Comparison of ENCODE assay signal across 1 cellular context in the genomic region with DNA sequence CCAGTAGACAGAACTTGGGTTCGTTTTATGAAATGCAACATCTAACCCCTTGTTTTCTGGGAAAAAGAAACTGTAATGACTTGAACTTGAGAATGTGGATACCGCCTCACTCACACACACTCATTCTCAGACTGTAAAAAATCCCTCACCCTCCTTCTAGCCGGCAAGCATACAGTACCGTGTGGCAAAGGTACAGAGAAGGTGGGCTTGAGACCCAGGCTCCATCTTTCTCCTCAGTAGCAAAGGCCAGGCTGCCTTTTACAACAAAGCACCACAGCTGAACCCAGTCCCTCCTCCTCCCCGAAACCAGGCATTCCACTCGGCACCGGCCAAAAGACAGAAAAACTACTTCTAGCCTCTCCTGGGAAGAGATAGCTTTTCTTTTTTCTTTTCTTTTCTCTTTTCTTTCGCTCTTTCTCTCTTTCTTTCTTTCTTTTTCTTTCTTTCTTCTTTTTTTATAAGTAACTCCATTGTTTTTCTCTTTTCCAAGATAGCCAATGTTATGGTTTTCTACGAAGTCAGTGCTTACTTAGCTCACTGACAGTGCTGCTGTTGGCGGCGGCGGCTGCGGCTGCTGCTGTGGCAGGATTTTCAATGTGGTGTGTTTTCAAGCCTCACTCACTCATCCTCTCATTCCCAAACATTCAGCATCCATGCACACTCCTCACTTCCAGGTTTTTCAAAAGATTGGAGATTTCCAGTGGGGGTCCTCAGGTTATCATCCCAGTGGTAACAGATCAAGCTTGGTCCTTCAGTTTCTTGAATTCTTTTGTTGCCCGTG.
TF ChIP-seq lines count a peak whose summit lies in the region.

No MANE protein-coding gene starts in this region.

TF ChIP-seq in K562, 482 proteins besides CTCF, POLR2A, EP300 and RAD21 (continued from another document):
- TF ChIP-seq ZNF318 (IDR thresholded peaks at IDR 0.05; ENCODE audit: borderline replicate concordance in 1 of 2, low read depth in 1 of 2) (peak in 1 of 2 experiments; percentile 48; a peak in 1 of 4 replicates), CBX2 (IDR thresholded peaks at IDR 0.05; ENCODE audit: insufficient read depth, low read length, poor library complexity, severe bottlenecking) (peak; percentile 83), POLR2G (IDR thresholded peaks at IDR 0.05; ENCODE audit: low read depth, low read length) (0 out of 2 replicates have a peak, but pooled peaks have one; percentile 29), CTBP1 (IDR thresholded peaks at IDR 0.05; ENCODE audit: borderline replicate concordance) (0 out of 2 replicates have a peak, but pooled peaks have one; percentile 9), MTA2 (IDR thresholded peaks at IDR 0.05; ENCODE audit: low read depth) (0 out of 2 replicates have a peak, but pooled peaks have one; percentile 21), MLLT1 (IDR thresholded peaks at IDR 0.05) (peak; percentile 51 to 68; a peak in 2 of 4 replicates), RNF2 (IDR thresholded peaks at IDR 0.05) (peak; percentile 58; the same call in 1 of the 2 replicates), CXXC5 (CRISPR knock-in tag; IDR thresholded peaks at IDR 0.05) (peak; percentile 9; the same call in 1 of the 2 replicates), SMARCA4 (IDR thresholded peaks at IDR 0.05) (peak; percentile 38; the same call in 1 of the 2 replicates), SMARCE1 (IDR thresholded peaks at IDR 0.05) (peak; percentile 52; the same call in 1 of the 2 replicates)
- TF ChIP-seq, protein P1, sequence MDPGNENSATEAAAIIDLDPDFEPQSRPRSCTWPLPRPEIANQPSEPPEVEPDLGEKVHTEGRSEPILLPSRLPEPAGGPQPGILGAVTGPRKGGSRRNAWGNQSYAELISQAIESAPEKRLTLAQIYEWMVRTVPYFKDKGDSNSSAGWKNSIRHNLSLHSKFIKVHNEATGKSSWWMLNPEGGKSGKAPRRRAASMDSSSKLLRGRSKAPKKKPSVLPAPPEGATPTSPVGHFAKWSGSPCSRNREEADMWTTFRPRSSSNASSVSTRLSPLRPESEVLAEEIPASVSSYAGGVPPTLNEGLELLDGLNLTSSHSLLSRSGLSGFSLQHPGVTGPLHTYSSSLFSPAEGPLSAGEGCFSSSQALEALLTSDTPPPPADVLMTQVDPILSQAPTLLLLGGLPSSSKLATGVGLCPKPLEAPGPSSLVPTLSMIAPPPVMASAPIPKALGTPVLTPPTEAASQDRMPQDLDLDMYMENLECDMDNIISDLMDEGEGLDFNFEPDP (CRISPR knock-in tag; IDR thresholded peaks at IDR 0.05) = 0 out of 2 replicates have a peak, but pooled peaks have one; percentile 0
- TF ChIP-seq, protein P2, sequence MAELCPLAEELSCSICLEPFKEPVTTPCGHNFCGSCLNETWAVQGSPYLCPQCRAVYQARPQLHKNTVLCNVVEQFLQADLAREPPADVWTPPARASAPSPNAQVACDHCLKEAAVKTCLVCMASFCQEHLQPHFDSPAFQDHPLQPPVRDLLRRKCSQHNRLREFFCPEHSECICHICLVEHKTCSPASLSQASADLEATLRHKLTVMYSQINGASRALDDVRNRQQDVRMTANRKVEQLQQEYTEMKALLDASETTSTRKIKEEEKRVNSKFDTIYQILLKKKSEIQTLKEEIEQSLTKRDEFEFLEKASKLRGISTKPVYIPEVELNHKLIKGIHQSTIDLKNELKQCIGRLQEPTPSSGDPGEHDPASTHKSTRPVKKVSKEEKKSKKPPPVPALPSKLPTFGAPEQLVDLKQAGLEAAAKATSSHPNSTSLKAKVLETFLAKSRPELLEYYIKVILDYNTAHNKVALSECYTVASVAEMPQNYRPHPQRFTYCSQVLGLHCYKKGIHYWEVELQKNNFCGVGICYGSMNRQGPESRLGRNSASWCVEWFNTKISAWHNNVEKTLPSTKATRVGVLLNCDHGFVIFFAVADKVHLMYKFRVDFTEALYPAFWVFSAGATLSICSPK (IDR thresholded peaks at IDR 0.05; ENCODE audit: borderline replicate concordance) = 0 out of 2 replicates have a peak, but pooled peaks have one; percentile 82
